Comparison of ENCODE assay signal across 14 cellular contexts in genomic region chr1:35187816-35188342, GRCh38. TPM values are rescaled to one million over a fixed set of nuclear protein-coding genes. Genes with fewer than 3 reads are reported as not detected.
A peak's percentile ranks its signal among the peaks of the same experiment; 100 is the strongest.
DNase-seq lines count a peak whose midpoint lies in the region; ATAC-seq, FAIRE-seq and TF ChIP-seq lines count a peak whose summit lies in the region.
"Had no signal": no experiment of that assay in that cellular context is flagged by ENCODE, and none has a peak within 500 bp of the region (broad histone marks: within the 10 kb centered on the region; RNA-seq: fewer than 3 reads in every experiment).

No MANE protein-coding gene starts in this region.

- peaks cover 87% of the 10 kb centered on the region for H3K36me3 Mint-ChIP-seq in activated naive CD4-positive, alpha-beta T cell treated with anti-CD3 and anti-CD28 coated beads for 36 hours (ENCODE audit: low read depth)
- peaks cover 86% of the 10 kb centered on the region for H3K36me3 Mint-ChIP-seq in activated naive CD4-positive, alpha-beta T cell treated with anti-CD3 and anti-CD28 coated beads, Interleukin-2, amount 10 ng/mL, durations not matched to agents 7 days and 5 days
- H3K36me3 Mint-ChIP-seq in T-helper 17 cell (ENCODE audit: low read depth) = peaks cover 25% of the 10 kb centered on the region
- H3K36me3 Mint-ChIP-seq in stimulated activated memory B cell treated with anti-CD40 and anti-IgM and Interleukin-4, amounts not matched to agents 10 μg/mL and 1 μg/mL and 100 μg/mL, for 72 hours = peaks cover 86% of the 10 kb centered on the region

- H3K9ac ChIP-seq in endothelial cell of umbilical vein (replicated peaks; ENCODE audit: extremely low read depth, insufficient read depth, low read length) = no peak overlapping the region

- H3K27me3 ChIP-seq in endothelial cell of umbilical vein (ENCODE audit: control insufficient read depth in 2 of 2, insufficient read depth in 2 of 2, low read length in 2 of 2) = no peaks in the 10 kb centered on the region
- H3K27me3 ChIP-seq: uterus had no signal

- H3K4me2 ChIP-seq in endothelial cell of umbilical vein (ENCODE audit: insufficient read depth, low read length) = peak overlapping the region; percentile 24

- H3K27ac ChIP-seq in endothelial cell of umbilical vein (ENCODE audit: insufficient read depth, low read depth, low read length) = no peak overlapping the region
- H3K27ac ChIP-seq: uterus had no signal

- intact Hi-C loops in activated naive CD4-positive, alpha-beta T cell treated with anti-CD3 and anti-CD28 coated beads for 36 hours (cut with micrococcal nuclease) = loop anchor here (1.0 kb wide), 1 partner anchor 11 kb away; no protein-coding TSS in a partner anchor
- intact Hi-C loops in endothelial cell of umbilical vein (cut with micrococcal nuclease) = no loop called here

- peaks cover 54% of the 10 kb centered on the region for H4K20me1 ChIP-seq in endothelial cell of umbilical vein (replicated peaks; ENCODE audit: control insufficient read depth, extremely low read depth, insufficient read depth, low read length)

- no peak for TF ChIP-seq POLR2A in endothelial cell of umbilical vein (IDR thresholded peaks at IDR 0.05; ENCODE audit: low read depth, low read length)

- no peak for FAIRE-seq in endothelial cell of umbilical vein (lab: Jason Lieb, UNC)

- CTCF ChIA-PET in activated naive CD4-positive, alpha-beta T cell treated with anti-CD3 and anti-CD28 coated beads for 36 hours (lab: Charles Lee) = no interaction called here
- CTCF ChIA-PET in activated naive CD4-positive, alpha-beta T cell treated with anti-CD3 and anti-CD28 coated beads, Interleukin-2, amount 10 ng/mL, durations not matched to agents 7 days and 5 days (lab: Charles Lee) = interaction anchor here (0.5 kb wide), 1 partner anchor 63 kb away, joined by 3 read pairs; no protein-coding TSS in a partner anchor
- CTCF ChIA-PET in endothelial cell of umbilical vein (lab: Charles Lee) = no interaction called here

- TF ChIP-seq CTCF in endothelial cell of umbilical vein (IDR thresholded peaks at IDR 0.05; ENCODE audit: extremely low read depth in 1 of 2, insufficient read depth in 1 of 2, low read depth in 1 of 2, low read length in 2 of 2) (no peak), foreskin fibroblast (IDR thresholded peaks at IDR 0.05; ENCODE audit: low read depth, low read length) (no peak)

- H3K79me2 ChIP-seq in endothelial cell of umbilical vein (ENCODE audit: control insufficient read depth, insufficient read depth, low read length) = peaks cover 97% of the 10 kb centered on the region

- no peaks in the 10 kb centered on the region for H3K27me3 Mint-ChIP-seq in activated naive CD4-positive, alpha-beta T cell treated with anti-CD3 and anti-CD28 coated beads for 36 hours (ENCODE audit: low read depth)
- no peaks in the 10 kb centered on the region for H3K27me3 Mint-ChIP-seq in activated naive CD4-positive, alpha-beta T cell treated with anti-CD3 and anti-CD28 coated beads, Interleukin-2, amount 10 ng/mL, durations not matched to agents 7 days and 5 days
- H3K27me3 Mint-ChIP-seq in T-helper 17 cell = no peaks in the 10 kb centered on the region
- H3K27me3 Mint-ChIP-seq in stimulated activated memory B cell treated with anti-CD40 and anti-IgM and Interleukin-4, amounts not matched to agents 10 μg/mL and 1 μg/mL and 100 μg/mL, for 72 hours = no peaks in the 10 kb centered on the region

- H3K9me3 Mint-ChIP-seq in activated naive CD4-positive, alpha-beta T cell treated with anti-CD3 and anti-CD28 coated beads for 36 hours = no peaks in the 10 kb centered on the region
- no peaks in the 10 kb centered on the region for H3K9me3 Mint-ChIP-seq in activated naive CD4-positive, alpha-beta T cell treated with anti-CD3 and anti-CD28 coated beads, Interleukin-2, amount 10 ng/mL, durations not matched to agents 7 days and 5 days
- no peaks in the 10 kb centered on the region for H3K9me3 Mint-ChIP-seq in stimulated activated memory B cell treated with anti-CD40 and anti-IgM and Interleukin-4, amounts not matched to agents 10 μg/mL and 1 μg/mL and 100 μg/mL, for 72 hours

- POLR2A ChIA-PET in endothelial cell of umbilical vein (lab: Charles Lee) = no interaction called here

- H3K9me3 ChIP-seq in T-helper 17 cell (ENCODE audit: control insufficient read depth, low read length, poor library complexity, severe bottlenecking) (no peaks in the 10 kb centered on the region), endothelial cell of umbilical vein (replicated peaks; ENCODE audit: control insufficient read depth, insufficient read depth, low read length) (no peaks in the 10 kb centered on the region)
- H3K9me3 ChIP-seq: uterus had no signal

- H3K27ac Mint-ChIP-seq in activated naive CD4-positive, alpha-beta T cell treated with anti-CD3 and anti-CD28 coated beads for 36 hours = peak overlapping the region; percentile 75
- no peak overlapping the region for H3K27ac Mint-ChIP-seq in activated naive CD4-positive, alpha-beta T cell treated with anti-CD3 and anti-CD28 coated beads, Interleukin-2, amount 10 ng/mL, durations not matched to agents 7 days and 5 days
- H3K27ac Mint-ChIP-seq in T-helper 17 cell = peak overlapping the region; percentile 97
- H3K27ac Mint-ChIP-seq in stimulated activated memory B cell treated with anti-CD40 and anti-IgM and Interleukin-4, amounts not matched to agents 10 μg/mL and 1 μg/mL and 100 μg/mL, for 72 hours = no peak overlapping the region

- peaks cover 49 to 76% of the 10 kb centered on the region in 2 experiments for H3K36me3 ChIP-seq in endothelial cell of umbilical vein (ENCODE audit: control insufficient read depth in 2 of 2, extremely low read depth in 1 of 2, insufficient read depth in 2 of 2, low read length in 2 of 2)
- H3K36me3 ChIP-seq: uterus had no signal

- H3K4me3 Mint-ChIP-seq in activated naive CD4-positive, alpha-beta T cell treated with anti-CD3 and anti-CD28 coated beads for 36 hours = peak overlapping the region; percentile 28
- H3K4me3 Mint-ChIP-seq in activated naive CD4-positive, alpha-beta T cell treated with anti-CD3 and anti-CD28 coated beads, Interleukin-2, amount 10 ng/mL, durations not matched to agents 7 days and 5 days = no peak overlapping the region
- H3K4me3 Mint-ChIP-seq in T-helper 17 cell = peak overlapping the region; percentile 96
- peak overlapping the region; percentile 13 for H3K4me3 Mint-ChIP-seq in stimulated activated memory B cell treated with anti-CD40 and anti-IgM and Interleukin-4, amounts not matched to agents 10 μg/mL and 1 μg/mL and 100 μg/mL, for 72 hours

- no peak for DNase-seq in activated naive CD4-positive, alpha-beta T cell treated with anti-CD3 and anti-CD28 coated beads for 36 hours
- no peak for DNase-seq in activated naive CD4-positive, alpha-beta T cell treated with anti-CD3 and anti-CD28 coated beads, Interleukin-2, amount 10 ng/mL, durations not matched to agents 7 days and 5 days
- DNase-seq in T-helper 17 cell (no peak), endothelial cell of umbilical vein (ENCODE audit: low read depth, low spot score) (no peak), foreskin fibroblast (no peak), COLO668 (lab: John Stamatoyannopoulos, UW; ENCODE audit: unreplicated experiment) (no peak), EL (no peak)
- DNase-seq: activated CD4-positive, CD25-positive, alpha-beta regulatory T cell treated with anti-CD3 and anti-CD28 coated beads, Interleukin-2, amount 50 U/mL, for 72 hours; activated naive CD4-positive, alpha-beta T cell treated with anti-CD3 and anti-CD28 coated beads, Interleukin-2, amount 50 U/mL, for 16 hours; H7; NCI-H2171; stimulated activated CD4-positive, alpha-beta T cell treated with anti-CD3 and anti-CD28 coated beads, Interleukin-1b, Interleukin-23, amount 100 ng/mL, for 48 hours; uterus had no signal

- no peak for ATAC-seq in T-helper 17 cell
- ATAC-seq in stimulated activated memory B cell treated with anti-CD40 and anti-IgM and Interleukin-4, amounts not matched to agents 10 μg/mL and 1 μg/mL and 100 μg/mL, for 72 hours = no peak

- dilution Hi-C loops in endothelial cell of umbilical vein (cut with MboI; ENCODE audit: extremely low pct_ligation_motif_present, low sequenced_read_pairs) = no loop called here

- peaks cover 43% of the 10 kb centered on the region for H3K4me1 ChIP-seq in endothelial cell of umbilical vein (ENCODE audit: control insufficient read depth, extremely low read depth, insufficient read depth, low read length)

- no peak overlapping the region for H2AFZ ChIP-seq in endothelial cell of umbilical vein (ENCODE audit: low read depth, low read length)

- peaks cover 81% of the 10 kb centered on the region for H3K4me1 Mint-ChIP-seq in activated naive CD4-positive, alpha-beta T cell treated with anti-CD3 and anti-CD28 coated beads for 36 hours (ENCODE audit: low read depth)
- peaks cover 79% of the 10 kb centered on the region for H3K4me1 Mint-ChIP-seq in activated naive CD4-positive, alpha-beta T cell treated with anti-CD3 and anti-CD28 coated beads, Interleukin-2, amount 10 ng/mL, durations not matched to agents 7 days and 5 days
- H3K4me1 Mint-ChIP-seq in T-helper 17 cell = peaks cover 72% of the 10 kb centered on the region
- peaks cover 81% of the 10 kb centered on the region for H3K4me1 Mint-ChIP-seq in stimulated activated memory B cell treated with anti-CD40 and anti-IgM and Interleukin-4, amounts not matched to agents 10 μg/mL and 1 μg/mL and 100 μg/mL, for 72 hours

- H3K9me1 ChIP-seq in endothelial cell of umbilical vein (replicated peaks; ENCODE audit: control insufficient read depth, extremely low read depth, insufficient read depth, low read length) = no peaks in the 10 kb centered on the region

- BruUV-seq in endothelial cell of umbilical vein (replicated peaks; lab: Mats Ljungman, UMichigan) = no TSS peak

- H3K4me3 ChIP-seq in endothelial cell of umbilical vein (replicated peaks in 1 of 3; ENCODE audit: insufficient read depth in 1 of 3, low read depth in 1 of 3, low read length in 3 of 3) (no peak overlapping the region), foreskin fibroblast (ENCODE audit: low read depth in 1 of 2, low read length in 2 of 2) (no peak overlapping the region)
- H3K4me3 ChIP-seq: uterus had no signal

TF ChIP-seq in endothelial cell of umbilical vein, 7 proteins besides CTCF, POLR2A, EP300 and RAD21 (continues in another document):
- TF ChIP-seq GATA2 (IDR thresholded peaks at IDR 0.05; ENCODE audit: insufficient read depth, insufficient read length, low read depth, low read length) (no peak), POLR2AphosphoS5 (IDR thresholded peaks at IDR 0.05; ENCODE audit: insufficient read depth, low read depth, low read length) (no peak)

RNA-seq across cellular contexts. Expression of gene SFPQ, which starts 5.1 kb away (rescaled TPM):
- total RNA-seq in activated naive CD4-positive, alpha-beta T cell treated with anti-CD3 and anti-CD28 coated beads for 36 hours = 100 to 1,000 TPM; 260 to 269 TPM
- total RNA-seq in T-helper 17 cell (100 to 1,000 TPM; 694 to 699 TPM), endothelial cell of umbilical vein (413 and 415 TPM in 2 replicates)
- polyA plus RNA-seq in endothelial cell of umbilical vein = 100 and 104 TPM in 2 replicates
- polyA plus RNA-seq in endothelial cell of umbilical vein (2011; cell fraction: cytosol; rRNA removed) = 70.6 and 76.8 TPM in 2 replicates
- polyA plus RNA-seq in endothelial cell of umbilical vein (2011; cell fraction: nucleus; rRNA removed) = 563 and 666 TPM in 2 replicates
- 226 and 289 TPM in 2 replicates for polyA plus RNA-seq in endothelial cell of umbilical vein (2012)
- 145 and 149 TPM in 2 replicates for polyA minus RNA-seq in endothelial cell of umbilical vein
- polyA minus RNA-seq in endothelial cell of umbilical vein (2011; cell fraction: cytosol; rRNA and poly(A)+ RNA removed) = 52.1 TPM
- 312 and 370 TPM in 2 replicates for polyA minus RNA-seq in endothelial cell of umbilical vein (2011; cell fraction: nucleus; rRNA and poly(A)+ RNA removed)

Comparison
In these comparisons a context has a peak if more than half of its experiments do, and no peak if none do; other contexts are left out.
1. H3K27ac Mint-ChIP-seq: peak in activated naive CD4-positive, alpha-beta T cell treated with anti-CD3 and anti-CD28 coated beads for 36 hours (single experiment) and T-helper 17 cell (single experiment); none in activated naive CD4-positive, alpha-beta T cell treated with anti-CD3 and anti-CD28 coated beads, Interleukin-2, amount 10 ng/mL, durations not matched to agents 7 days and 5 days (single experiment) and stimulated activated memory B cell treated with anti-CD40 and anti-IgM and Interleukin-4, amounts not matched to agents 10 μg/mL and 1 μg/mL and 100 μg/mL, for 72 hours (single experiment).